Comparison of ENCODE assay signal across 23 cellular contexts in the genomic region with DNA sequence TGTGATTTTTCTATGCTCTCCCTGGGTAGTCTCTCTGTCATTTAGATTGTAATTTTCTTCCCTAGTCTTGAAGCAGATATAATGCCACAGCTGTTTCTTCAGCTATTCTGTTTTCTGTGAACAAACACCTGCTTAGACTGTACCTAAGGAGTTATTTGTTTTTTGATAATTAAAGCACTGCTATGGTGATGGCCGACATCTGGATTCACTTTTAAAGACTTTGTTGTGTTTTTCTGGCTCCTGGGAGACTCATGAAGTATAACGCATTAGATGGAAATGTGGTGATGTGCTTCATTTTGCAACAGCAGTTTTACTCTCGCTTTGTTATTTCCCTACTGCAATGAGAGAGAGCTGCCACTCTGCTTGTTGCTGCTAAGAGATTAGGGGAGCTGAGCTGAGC.
"Had no signal": no experiment of that assay in that cellular context is flagged by ENCODE, and none has a peak within 500 bp of the region (broad histone marks: within the 10 kb centered on the region; RNA-seq: fewer than 3 reads in every experiment).

No MANE protein-coding gene starts in this region.

- ATAC-seq: activated CD4-positive, alpha-beta T cell treated with anti-CD3 and anti-CD28 coated beads for 36 hours; activated T-cell treated with anti-CD3 and anti-CD28 coated beads, Interleukin-2, amount 50 U/mL, for 4 hours; effector memory CD8-positive, alpha-beta T cell; esophagus mucosa; left ventricle myocardium superior; natural killer cell; stimulated activated naive B cell treated with anti-CD40 and anti-IgM and Interleukin-4, amounts not matched to agents 10 μg/mL and 1 μg/mL and 100 μg/mL, for 72 hours had no signal

- H3K36me3 ChIP-seq: colonic mucosa, thoracic aorta, vagina had no signal

- FAIRE-seq: bronchial epithelial cell, endothelial cell of umbilical vein had no signal

- H3K27me3 ChIP-seq: colonic mucosa, dorsolateral prefrontal cortex, vagina had no signal

- H3K4me1 ChIP-seq: colonic mucosa, vagina had no signal

- H3K9me3 ChIP-seq: colonic mucosa, thoracic aorta, vagina had no signal

- DNase-seq: activated B cell treated with CpG ODN at 0.5 μM for 24 hours; activated CD4-positive, alpha-beta T cell treated with anti-CD3 and anti-CD28 coated beads for 36 hours; activated CD4-positive, alpha-beta T cell treated with anti-CD3 and anti-CD28 coated beads, Interleukin-2, amount 50 U/mL, for 4 hours; activated CD8-positive, alpha-beta memory T cell treated with anti-CD3 and anti-CD28 coated beads for 24 hours; activated CD8-positive, alpha-beta memory T cell treated with anti-CD3 and anti-CD28 coated beads, Interleukin-2, amount 50 U/mL, for 4 hours; activated naive CD4-positive, alpha-beta T cell; activated T-cell treated with anti-CD3 and anti-CD28 coated beads, Interleukin-2, amount 50 U/mL, for 4 hours; colonic mucosa; dorsolateral prefrontal cortex; effector memory CD8-positive, alpha-beta T cell; foreskin melanocyte; left ventricle myocardium superior; mammary epithelial cell; midbrain; natural killer cell; stimulated activated CD4-positive, alpha-beta T cell treated with anti-CD3 and anti-CD28 coated beads, Interleukin-2, amount 100 ng/mL, for 48 hours; stimulated activated CD8-positive, alpha-beta memory T cell treated with anti-CD3 and anti-CD28 coated beads, Interleukin-4, amount 100 ng/mL, for 48 hours; stimulated activated naive B cell treated with anti-CD40 and anti-IgM and Interleukin-4, amounts not matched to agents 10 μg/mL and 1 μg/mL and 100 μg/mL, for 72 hours had no signal

- H3K4me3 ChIP-seq: colonic mucosa, dorsolateral prefrontal cortex, thoracic aorta, vagina had no signal

- H3K27ac ChIP-seq: colonic mucosa, dorsolateral prefrontal cortex, thoracic aorta, vagina had no signal
